8 cellular contexts compared by ENCODE assay signal in genomic region chr20:462199-462991, GRCh38. TPM values are rescaled to one million over a fixed set of nuclear protein-coding genes. Genes with fewer than 3 reads are reported as not detected.
A peak's percentile ranks its signal among the peaks of the same experiment; 100 is the strongest.
DNase-seq lines count a peak whose midpoint lies in the region; ATAC-seq and TF ChIP-seq lines count a peak whose summit lies in the region.

TBC1D20 (minus strand) TSS chr20:462533; CDS start chr20:462405, 128 bp downstream.

- no peak for TF ChIP-seq EP300 in ovary (IDR thresholded peaks at IDR 0.05)

- ATAC-seq in HG02678 (IDR thresholded peaks at IDR 0.05; ENCODE audit: unreplicated experiment), result peak; percentile 92
- peak; percentile 97 to 98 for ATAC-seq in activated naive CD4-positive, alpha-beta T cell treated with anti-CD3 and anti-CD28 coated beads, Interleukin-2, amount 50 U/mL, for 72 hours

- intact Hi-C loops in head of caudate nucleus (cut with DNase I) (loop anchor here (5.0 kb wide), 1 partner anchor 110 kb away; no protein-coding TSS in a partner anchor), ovary (cut with DNase I) (loop anchor here in 1 of 4 donors (5.0 to 10.0 kb wide), 2 partner anchors 58 to 110 kb away; partner anchors contain the start of gene RBCK1)

- peaks cover 5 to 12% of the 10 kb centered on the region in 2 donors for H3K36me3 Mint-ChIP-seq in activated naive CD4-positive, alpha-beta T cell treated with anti-CD3 and anti-CD28 coated beads, Interleukin-2, amount 50 U/mL, for 72 hours

- DNase-seq in NCI-H1105 (lab: John Stamatoyannopoulos, UW), result peak; percentile 86
- peak; percentile 20 for DNase-seq in SKM-1 (lab: John Stamatoyannopoulos, UW; ENCODE audit: unreplicated experiment)
- peak; percentile 87 to 90 for DNase-seq in activated naive CD4-positive, alpha-beta T cell treated with anti-CD3 and anti-CD28 coated beads, Interleukin-2, amount 50 U/mL, for 72 hours (ENCODE audit: low spot score in 2 of 2)
- peak; percentile 62 to 94 (median 87) for DNase-seq in head of caudate nucleus
- peak; percentile 82 to 90 (median 87) for DNase-seq in ovary

- 0 to 2% (median 1%) methylated on average over 55 to 80 of the region's 80 CpGs for WGBS in ovary, 3 donors
- under 1% methylated on average over 80 of the region's 80 CpGs for WGBS in thymus

- no peaks in the 10 kb centered on the region for H3K9me3 ChIP-seq in ovary
- no peaks in the 10 kb centered on the region for H3K9me3 ChIP-seq in thymus (ENCODE audit: control insufficient read depth)

- peak; percentile 40; the same call in 1 of the 3 replicates for TF ChIP-seq CTCF in GM12872 (IDR thresholded peaks at IDR 0.05; ENCODE audit: insufficient read depth, low read depth, low read length)
- TF ChIP-seq CTCF in ovary (IDR thresholded peaks at IDR 0.05), result peak in 2 of 3 donors; percentile 19 to 20

- peaks cover 6% of the 10 kb centered on the region for H3K4me1 ChIP-seq in ovary (ENCODE audit: insufficient read depth)
- H3K4me1 ChIP-seq in thymus (ENCODE audit: control insufficient read depth, insufficient read depth, low read length), result peaks cover 16% of the 10 kb centered on the region

- TF ChIP-seq POLR2A in ovary (IDR thresholded peaks at IDR 0.05), result peak; percentile 73

- H3K27me3 ChIP-seq in ovary, result no peaks in the 10 kb centered on the region
- no peaks in the 10 kb centered on the region for H3K27me3 ChIP-seq in thymus (ENCODE audit: control insufficient read depth, insufficient read depth)

- H3K9me3 Mint-ChIP-seq in activated naive CD4-positive, alpha-beta T cell treated with anti-CD3 and anti-CD28 coated beads, Interleukin-2, amount 50 U/mL, for 72 hours, result peaks cover 0 to 4% of the 10 kb centered on the region in 2 donors

- peak within 1 kb of the TSS; percentile 93 to 95 for H3K27ac Mint-ChIP-seq in activated naive CD4-positive, alpha-beta T cell treated with anti-CD3 and anti-CD28 coated beads, Interleukin-2, amount 50 U/mL, for 72 hours

- H3K4me3 ChIP-seq in ovary (peak within 1 kb of the TSS; percentile 73), thymus (ENCODE audit: low read length) (peak within 1 kb of the TSS; percentile 92)

- H3K36me3 ChIP-seq in ovary, result no peaks in the 10 kb centered on the region
- no peaks in the 10 kb centered on the region for H3K36me3 ChIP-seq in thymus (ENCODE audit: control insufficient read depth, insufficient read depth)

- H3K27ac ChIP-seq in ovary, result peak within 1 kb of the TSS; percentile 79 to 91
- H3K27ac ChIP-seq in thymus (ENCODE audit: low read depth), result peak within 1 kb of the TSS; percentile 91

RNA-seq across cellular contexts. Expression of gene TBC1D20, which starts in this region (rescaled TPM):
- total RNA-seq in activated naive CD4-positive, alpha-beta T cell treated with anti-CD3 and anti-CD28 coated beads, Interleukin-2, amount 50 U/mL, for 72 hours, result 10 to 100 TPM; 20.2 to 23.9 TPM
- 10 to 100 TPM; 24.9 to 40.1 (median 34.8) TPM for total RNA-seq in ovary
- polyA plus RNA-seq in ovary, result 10 to 100 TPM; 19.1 to 37.7 TPM
- 16.2 TPM for polyA plus RNA-seq in thymus

Comparison
In these comparisons a context has a peak if more than half of its experiments do, and no peak if none do; other contexts are left out.
1. Peak in every context shown above with its lines: DNase-seq, ATAC-seq, H3K4me3 ChIP-seq and H3K27ac ChIP-seq.
2. DNase-seq: peak in every context shown above with its lines; median percentile 88 in activated naive CD4-positive, alpha-beta T cell treated with anti-CD3 and anti-CD28 coated beads, Interleukin-2, amount 50 U/mL, for 72 hours; 87 in head of caudate nucleus; 87 in ovary; 86 in NCI-H1105; 20 in SKM-1.